Comparison of ENCODE assay signal across 9 cellular contexts in genomic region chr4:142095886-142096605, GRCh38.
DNase-seq lines count a peak whose midpoint lies in the region; ATAC-seq, FAIRE-seq and TF ChIP-seq lines count a peak whose summit lies in the region.
"Had no signal": no experiment of that assay in that cellular context is flagged by ENCODE, and none has a peak within 500 bp of the region (broad histone marks: within the 10 kb centered on the region; RNA-seq: fewer than 3 reads in every experiment).

No MANE protein-coding gene starts in this region.

- RAD21 ChIA-PET in HCT116 (lab: Charles Lee; ENCODE audit: low non-redundant PET in 1 of 2, low total read pairs in 2 of 2, uncharacterized antibody in 2 of 2, unreplicated experiment in 2 of 2): no interaction called here

- FAIRE-seq in RCC 7860 (lab: Jason Lieb, UNC): peak; percentile 99

- H3K4me1 Mint-ChIP-seq in activated naive CD8-positive, alpha-beta T cell treated with anti-CD3 and anti-CD28 coated beads, Interleukin-2, amount 50 U/mL, for 24 hours: peaks cover 5% of the 10 kb centered on the region
- H3K4me1 Mint-ChIP-seq: activated B cell treated with CpG ODN at 0.5 μM for 24 hours had no signal

- no peak for TF ChIP-seq POLR2A in HCT116 (IDR thresholded peaks at IDR 0.05; ENCODE audit: borderline replicate concordance, extremely low read depth, insufficient read depth, insufficient read length)

- no peak for TF ChIP-seq CTCF in HCT116 (IDR thresholded peaks at IDR 0.05 in 2 of 3, conservative IDR thresholded peaks at IDR 0.05 in 1 of 3; ENCODE audit: borderline replicate concordance in 1 of 3, insufficient read depth in 1 of 3, low read depth in 2 of 3, low read length in 2 of 3)
- no peak for TF ChIP-seq CTCF in fibroblast of lung (conservative IDR thresholded peaks at IDR 0.05 in 1 of 2, IDR thresholded peaks at IDR 0.05 in 1 of 2; ENCODE audit: low read depth in 1 of 2, low read length in 2 of 2)

- BruUV-seq in HCT116 (replicated peaks; lab: Mats Ljungman, UMichigan): no TSS peak

- H3K9me2 ChIP-seq in HCT116 (ENCODE audit: insufficient read depth): no peaks in the 10 kb centered on the region

- intact Hi-C loops in HCT116 (cut with micrococcal nuclease): no loop called here

- DNase-seq in HCT116 (ENCODE audit: low read depth, low spot score) (peak; percentile 90), RCC 7860 (ENCODE audit: low spot score) (peak; percentile 84), fibroblast of lung (ENCODE audit: low read depth in 2 of 2) (peak; percentile 95 to 98), stromal cell of bone marrow (ENCODE audit: low read depth) (peak; percentile 93), SJCRH30 (no peak), KG1 (lab: John Stamatoyannopoulos, UW) (no peak)
- DNase-seq in activated naive CD8-positive, alpha-beta T cell treated with anti-CD3 and anti-CD28 coated beads, Interleukin-2, amount 50 U/mL, for 24 hours: no peak
- DNase-seq: activated B cell treated with CpG ODN at 0.5 μM for 24 hours had no signal

- no peaks in the 10 kb centered on the region for H3K27me3 ChIP-seq in HCT116 (ENCODE audit: insufficient read depth, low read length)
- no peaks in the 10 kb centered on the region for H3K27me3 ChIP-seq in fibroblast of lung (ENCODE audit: control insufficient read depth, insufficient read depth, low read length)
- H3K27me3 ChIP-seq in SJCRH30: no peaks in the 10 kb centered on the region

- H3K27ac Mint-ChIP-seq in activated naive CD8-positive, alpha-beta T cell treated with anti-CD3 and anti-CD28 coated beads, Interleukin-2, amount 50 U/mL, for 24 hours: no peak overlapping the region
- H3K27ac Mint-ChIP-seq: activated B cell treated with CpG ODN at 0.5 μM for 24 hours had no signal

- H3K36me3 ChIP-seq in HCT116 (ENCODE audit: control insufficient read depth in 1 of 2, insufficient read depth in 2 of 2, low read length in 2 of 2): no peaks in the 10 kb centered on the region
- no peaks in the 10 kb centered on the region for H3K36me3 ChIP-seq in fibroblast of lung (ENCODE audit: control insufficient read depth, insufficient read depth, low read length)
- H3K36me3 ChIP-seq in SJCRH30: no peaks in the 10 kb centered on the region

- H2AFZ ChIP-seq in HCT116 (ENCODE audit: low read depth, low read length, poor library complexity, severe bottlenecking) (no peak overlapping the region), fibroblast of lung (ENCODE audit: low read length) (no peak overlapping the region)

- H3K9ac ChIP-seq in HCT116 (ENCODE audit: low read length): no peak overlapping the region
- no peak overlapping the region for H3K9ac ChIP-seq in fibroblast of lung (ENCODE audit: insufficient read depth, low read length)

- H3K27ac ChIP-seq in HCT116 (ENCODE audit: low read depth, low read length): peak overlapping the region; percentile 63; the same call in 1 of the 2 replicates
- H3K27ac ChIP-seq in fibroblast of lung (ENCODE audit: insufficient read depth, low read length): no peak overlapping the region
- H3K27ac ChIP-seq in SJCRH30: no peak overlapping the region

- no peaks in the 10 kb centered on the region for H4K20me1 ChIP-seq in HCT116 (ENCODE audit: insufficient read depth)
- H4K20me1 ChIP-seq in fibroblast of lung (ENCODE audit: control insufficient read depth, extremely low read depth, insufficient read depth, low read length): no peaks in the 10 kb centered on the region

- TF ChIP-seq RAD21 in HCT116 (IDR thresholded peaks at IDR 0.05; ENCODE audit: low read depth): 0 out of 2 replicates have a peak, but pooled peaks have one; percentile 22

- H3K27me3 Mint-ChIP-seq in activated naive CD8-positive, alpha-beta T cell treated with anti-CD3 and anti-CD28 coated beads, Interleukin-2, amount 50 U/mL, for 24 hours: no peaks in the 10 kb centered on the region
- H3K27me3 Mint-ChIP-seq: activated B cell treated with CpG ODN at 0.5 μM for 24 hours had no signal

- peaks cover 17 to 52% of the 10 kb centered on the region in 2 experiments for H3K4me1 ChIP-seq in HCT116 (ENCODE audit: control insufficient read depth in 1 of 2, insufficient read depth in 2 of 2, low read length in 2 of 2)
- H3K4me1 ChIP-seq in fibroblast of lung (ENCODE audit: control insufficient read depth, extremely low read depth, insufficient read depth, low read length): peaks cover 2% of the 10 kb centered on the region
- no peaks in the 10 kb centered on the region for H3K4me1 ChIP-seq in SJCRH30

- ATAC-seq in HCT116: peak; percentile 84
- ATAC-seq in GM18867 (IDR thresholded peaks at IDR 0.05; ENCODE audit: unreplicated experiment): no peak
- no peak for ATAC-seq in activated naive CD8-positive, alpha-beta T cell treated with anti-CD3 and anti-CD28 coated beads, Interleukin-2, amount 50 U/mL, for 24 hours

- no peaks in the 10 kb centered on the region for H3K79me2 ChIP-seq in HCT116 (ENCODE audit: insufficient read depth, low read length)
- H3K79me2 ChIP-seq in fibroblast of lung (ENCODE audit: control insufficient read depth, insufficient read depth, low read length): no peaks in the 10 kb centered on the region

- no peaks in the 10 kb centered on the region for H3K9me3 Mint-ChIP-seq in activated naive CD8-positive, alpha-beta T cell treated with anti-CD3 and anti-CD28 coated beads, Interleukin-2, amount 50 U/mL, for 24 hours
- H3K9me3 Mint-ChIP-seq: activated B cell treated with CpG ODN at 0.5 μM for 24 hours had no signal

- H3K9me3 ChIP-seq in HCT116 (ENCODE audit: control insufficient read depth in 1 of 2, insufficient read depth in 1 of 2, low read depth in 1 of 2, low read length in 2 of 2) (no peaks in the 10 kb centered on the region), fibroblast of lung (ENCODE audit: control insufficient read depth, insufficient read depth, low read depth, low read length) (no peaks in the 10 kb centered on the region), SJCRH30 (replicated peaks) (no peaks in the 10 kb centered on the region)

- CTCF ChIA-PET in HCT116 (lab: Charles Lee): interaction anchor here (0.8 kb wide), 1 partner anchor 749 kb away, joined by 3 read pairs; no protein-coding TSS in a partner anchor

- POLR2A ChIA-PET in HCT116 (lab: Charles Lee): no interaction called here

- H3K4me3 Mint-ChIP-seq in activated naive CD8-positive, alpha-beta T cell treated with anti-CD3 and anti-CD28 coated beads, Interleukin-2, amount 50 U/mL, for 24 hours: no peak overlapping the region
- H3K4me3 Mint-ChIP-seq: activated B cell treated with CpG ODN at 0.5 μM for 24 hours had no signal

- H3K36me3 Mint-ChIP-seq in activated naive CD8-positive, alpha-beta T cell treated with anti-CD3 and anti-CD28 coated beads, Interleukin-2, amount 50 U/mL, for 24 hours (ENCODE audit: low read depth): peaks cover 33% of the 10 kb centered on the region

- peak overlapping the region; percentile 59 for H3K4me2 ChIP-seq in HCT116 (ENCODE audit: low read length)
- no peak overlapping the region for H3K4me2 ChIP-seq in fibroblast of lung (ENCODE audit: extremely low read depth, insufficient read depth, low read length)

- H3K4me3 ChIP-seq in HCT116 (replicated peaks in 1 of 2; ENCODE audit: low read depth in 1 of 2, low read length in 2 of 2) (peak overlapping the region in 1 of 2 experiments; percentile 8; a peak in 1 of 4 replicates), fibroblast of lung (replicated peaks in 1 of 4; ENCODE audit: control extremely low read depth in 1 of 4, insufficient read depth in 1 of 4, low read depth in 3 of 4, low read length in 4 of 4) (no peak overlapping the region), SJCRH30 (no peak overlapping the region)

TF ChIP-seq in HCT116, 20 proteins besides CTCF, POLR2A, EP300 and RAD21 (continues in another document):
- TF ChIP-seq CEBPB (IDR thresholded peaks at IDR 0.05; ENCODE audit: low read depth) (peak; percentile 84), SP1 (IDR thresholded peaks at IDR 0.05; ENCODE audit: low read depth) (peak; percentile 96), ELF1 (IDR thresholded peaks at IDR 0.05; ENCODE audit: borderline replicate concordance, low read depth) (no peak), CBX3 (IDR thresholded peaks at IDR 0.05; ENCODE audit: low read depth) (peak; percentile 95), SIN3A (IDR thresholded peaks at IDR 0.05; ENCODE audit: low read depth) (peak; percentile 62), YY1 (IDR thresholded peaks at IDR 0.05; ENCODE audit: extremely low read depth, insufficient replicate concordance, low read depth, low read length) (peak; percentile 26), SRF (IDR thresholded peaks at IDR 0.05; ENCODE audit: low read depth) (peak; percentile 77), JUND (IDR thresholded peaks at IDR 0.05) (peak; percentile 98), FOSL1 (IDR thresholded peaks at IDR 0.05; ENCODE audit: low read depth) (peak; percentile 97), EZH2phosphoT487 (IDR thresholded peaks at IDR 0.05; ENCODE audit: borderline replicate concordance) (no peak)
- TF ChIP-seq, protein P1, sequence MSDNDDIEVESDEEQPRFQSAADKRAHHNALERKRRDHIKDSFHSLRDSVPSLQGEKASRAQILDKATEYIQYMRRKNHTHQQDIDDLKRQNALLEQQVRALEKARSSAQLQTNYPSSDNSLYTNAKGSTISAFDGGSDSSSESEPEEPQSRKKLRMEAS (IDR thresholded peaks at IDR 0.05): peak; percentile 57
- TF ChIP-seq, protein P2, sequence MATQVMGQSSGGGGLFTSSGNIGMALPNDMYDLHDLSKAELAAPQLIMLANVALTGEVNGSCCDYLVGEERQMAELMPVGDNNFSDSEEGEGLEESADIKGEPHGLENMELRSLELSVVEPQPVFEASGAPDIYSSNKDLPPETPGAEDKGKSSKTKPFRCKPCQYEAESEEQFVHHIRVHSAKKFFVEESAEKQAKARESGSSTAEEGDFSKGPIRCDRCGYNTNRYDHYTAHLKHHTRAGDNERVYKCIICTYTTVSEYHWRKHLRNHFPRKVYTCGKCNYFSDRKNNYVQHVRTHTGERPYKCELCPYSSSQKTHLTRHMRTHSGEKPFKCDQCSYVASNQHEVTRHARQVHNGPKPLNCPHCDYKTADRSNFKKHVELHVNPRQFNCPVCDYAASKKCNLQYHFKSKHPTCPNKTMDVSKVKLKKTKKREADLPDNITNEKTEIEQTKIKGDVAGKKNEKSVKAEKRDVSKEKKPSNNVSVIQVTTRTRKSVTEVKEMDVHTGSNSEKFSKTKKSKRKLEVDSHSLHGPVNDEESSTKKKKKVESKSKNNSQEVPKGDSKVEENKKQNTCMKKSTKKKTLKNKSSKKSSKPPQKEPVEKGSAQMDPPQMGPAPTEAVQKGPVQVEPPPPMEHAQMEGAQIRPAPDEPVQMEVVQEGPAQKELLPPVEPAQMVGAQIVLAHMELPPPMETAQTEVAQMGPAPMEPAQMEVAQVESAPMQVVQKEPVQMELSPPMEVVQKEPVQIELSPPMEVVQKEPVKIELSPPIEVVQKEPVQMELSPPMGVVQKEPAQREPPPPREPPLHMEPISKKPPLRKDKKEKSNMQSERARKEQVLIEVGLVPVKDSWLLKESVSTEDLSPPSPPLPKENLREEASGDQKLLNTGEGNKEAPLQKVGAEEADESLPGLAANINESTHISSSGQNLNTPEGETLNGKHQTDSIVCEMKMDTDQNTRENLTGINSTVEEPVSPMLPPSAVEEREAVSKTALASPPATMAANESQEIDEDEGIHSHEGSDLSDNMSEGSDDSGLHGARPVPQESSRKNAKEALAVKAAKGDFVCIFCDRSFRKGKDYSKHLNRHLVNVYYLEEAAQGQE (IDR thresholded peaks at IDR 0.05; ENCODE audit: low read depth): no peak

Comparison
In these comparisons a context has a peak if more than half of its experiments do, and no peak if none do; other contexts are left out.
1. DNase-seq: peak in HCT116 (single experiment), RCC 7860 (single experiment), fibroblast of lung (2 of 2) and stromal cell of bone marrow (single experiment); none in activated naive CD8-positive, alpha-beta T cell treated with anti-CD3 and anti-CD28 coated beads, Interleukin-2, amount 50 U/mL, for 24 hours (single experiment), SJCRH30 (0 of 2) and KG1 (single experiment).